ENCODE assay signal across 1 cellular context in genomic region chr16:67456383-67457140, GRCh38.
TF ChIP-seq lines count a peak whose summit lies in the region.

No MANE protein-coding gene starts in this region.

TF ChIP-seq in HepG2, 621 proteins besides CTCF, POLR2A, EP300 and RAD21:
- no peak for TF ChIP-seq ZNF451 (CRISPR knock-in tag; IDR thresholded peaks at IDR 0.05)
- TF ChIP-seq POLR2AphosphoS2 (IDR thresholded peaks at IDR 0.05; ENCODE audit: low read depth, low read length), result no peak
- TF ChIP-seq ZNF878 (CRISPR knock-in tag; IDR thresholded peaks at IDR 0.05), result no peak
- no peak for TF ChIP-seq ERF (CRISPR knock-in tag; IDR thresholded peaks at IDR 0.05)
- TF ChIP-seq ZNF530 (CRISPR knock-in tag; IDR thresholded peaks at IDR 0.05; ENCODE audit: low read depth), result no peak
- TF ChIP-seq ZFP91 (CRISPR knock-in tag; IDR thresholded peaks at IDR 0.05; ENCODE audit: borderline replicate concordance), result 0 out of 2 replicates have a peak, but pooled peaks have one; percentile 20
- TF ChIP-seq SMC3 (IDR thresholded peaks at IDR 0.05; ENCODE audit: low read length), result peak; percentile 13; the same call in 1 of the 2 replicates
TF ChIP-seq in HepG2: peak in this region for 2.
